Comparison of ENCODE assay signal across 22 cellular contexts in genomic region chr10:96242822-96243221, GRCh38. TPM values are rescaled to one million over a fixed set of nuclear protein-coding genes. Genes with fewer than 3 reads are reported as not detected.
DNase-seq lines count a peak whose midpoint lies in the region; ATAC-seq and TF ChIP-seq lines count a peak whose summit lies in the region.
"Had no signal": no experiment of that assay in that cellular context is flagged by ENCODE, and none has a peak within 500 bp of the region (broad histone marks: within the 10 kb centered on the region; RNA-seq: fewer than 3 reads in every experiment).

No MANE protein-coding gene starts in this region.

- no peak overlapping the region for H2AFZ ChIP-seq in Karpas-422 (ENCODE audit: low read length)

- H3K4me3 ChIP-seq in DOHH2 (ENCODE audit: low read length) (peak overlapping the region; percentile 57), Karpas-422 (ENCODE audit: low read length) (no peak overlapping the region), spleen (no peak overlapping the region)
- H3K4me3 ChIP-seq: A549, K562, SK-N-MC had no signal

- 68 to 81% (median 76%) methylated on average over 2 of the region's 2 CpGs for WGBS in spleen, 5 donors

- no peaks in the 10 kb centered on the region for H3K36me3 Mint-ChIP-seq in activated naive CD8-positive, alpha-beta T cell treated with anti-CD3 and anti-CD28 coated beads for 36 hours

- TF ChIP-seq CTCF in DOHH2 (IDR thresholded peaks at IDR 0.05; ENCODE audit: low read depth, low read length, poor library complexity, severe bottlenecking), result no peak
- no peak for TF ChIP-seq CTCF in spleen (IDR thresholded peaks at IDR 0.05 in 8 of 11, conservative IDR thresholded peaks at IDR 0.05 in 3 of 11)

- DNase-seq in Karpas-422, result no peak
- DNase-seq in left colon, result no peak
- DNase-seq in spleen, result no peak
- no peak for DNase-seq in NCI-H2107 treated with DMSO at 0.1 percent for 48 hours (lab: John Stamatoyannopoulos, UW; ENCODE audit: unreplicated experiment)
- DNase-seq in activated naive CD8-positive, alpha-beta T cell treated with anti-CD3 and anti-CD28 coated beads for 36 hours, result no peak
- DNase-seq: DMS79; HCEC 1CT; NCI-H1105 treated with DMSO at 0.1 percent for 48 hours; NCI-H1694; NCI-H2081 treated with DMSO at 0.1 percent for 48 hours; NCI-H510A; NCI-H748 treated with DMSO at 0.1 percent for 48 hours; NK-92 treated with Interleukin-12 subunit alpha and Interleukin-12 subunit beta, amount 100 ng/mL, for 24 hours; OCI-M1; SHP77 had no signal

- H3K4me1 ChIP-seq in DOHH2 (ENCODE audit: control insufficient read depth, low read length) (peaks cover 100% of the 10 kb centered on the region), Karpas-422 (ENCODE audit: low read length) (peaks cover 92% of the 10 kb centered on the region), spleen (peaks cover 5 to 66% (median 44%) of the 10 kb centered on the region in 6 donors)
- H3K4me1 ChIP-seq: A549 had no signal

- H3K4me2 ChIP-seq in DOHH2 (ENCODE audit: low read length) (peak overlapping the region; percentile 64), Karpas-422 (ENCODE audit: low read depth, low read length, poor library complexity, severe bottlenecking) (no peak overlapping the region)
- H3K4me2 ChIP-seq: A549 had no signal

- H3K27ac Mint-ChIP-seq in activated naive CD8-positive, alpha-beta T cell treated with anti-CD3 and anti-CD28 coated beads for 36 hours, result no peak overlapping the region

- H3K4me1 Mint-ChIP-seq in activated naive CD8-positive, alpha-beta T cell treated with anti-CD3 and anti-CD28 coated beads for 36 hours, result no peaks in the 10 kb centered on the region

- H3F3A ChIP-seq in DOHH2 (ENCODE audit: control insufficient read depth, insufficient read depth), result peaks cover 41% of the 10 kb centered on the region

- no peaks in the 10 kb centered on the region for H3K9me2 ChIP-seq in DOHH2 (replicated peaks; ENCODE audit: control insufficient read depth, low read length)
- H3K9me2 ChIP-seq in Karpas-422 (replicated peaks; ENCODE audit: insufficient read depth, low read length), result no peaks in the 10 kb centered on the region

- H3K27me3 ChIP-seq in DOHH2 (ENCODE audit: control insufficient read depth, low read length), result no peaks in the 10 kb centered on the region
- H3K27me3 ChIP-seq in Karpas-422 (ENCODE audit: low read length), result no peaks in the 10 kb centered on the region
- no peaks in the 10 kb centered on the region for H3K27me3 ChIP-seq in spleen (replicated peaks in 1 of 7)

- ATAC-seq in left colon, result peak; percentile 83
- ATAC-seq in HG02623 (IDR thresholded peaks at IDR 0.05; ENCODE audit: unreplicated experiment), result no peak
- ATAC-seq: A549, K562 had no signal

- no peaks in the 10 kb centered on the region for H3K9me3 Mint-ChIP-seq in activated naive CD8-positive, alpha-beta T cell treated with anti-CD3 and anti-CD28 coated beads for 36 hours

- intact Hi-C loops in left colon (cut with DNase I, micrococcal nuclease), result no loop called here
- intact Hi-C loops in spleen (cut with DNase I; ENCODE audit: low total_unique reads), result no loop called here

- H3K9me3 ChIP-seq in DOHH2 (ENCODE audit: control insufficient read depth, insufficient read depth, low read length), result 0 out of 2 replicates have a peak, but pooled peaks cover 3% of the 10 kb centered on the region
- H3K9me3 ChIP-seq in Karpas-422 (ENCODE audit: low read length), result no peaks in the 10 kb centered on the region
- no peaks in the 10 kb centered on the region for H3K9me3 ChIP-seq in spleen
- H3K9me3 ChIP-seq: A549 had no signal

- H3K36me3 ChIP-seq in DOHH2 (ENCODE audit: control insufficient read depth, low read length) (peaks cover 86% of the 10 kb centered on the region), Karpas-422 (ENCODE audit: insufficient read depth, low read length) (peaks cover 37% of the 10 kb centered on the region), spleen (peaks cover 0 to 76% (median 20%) of the 10 kb centered on the region in 6 donors)

- peak overlapping the region; percentile 92 for H3K27ac ChIP-seq in DOHH2 (ENCODE audit: low read depth, low read length)
- peak overlapping the region; percentile 82 for H3K27ac ChIP-seq in Karpas-422 (ENCODE audit: low read length)
- H3K27ac ChIP-seq in spleen, result peak overlapping the region in 5 of 8 donors; percentile 11 to 81 (median 71)
- H3K27ac ChIP-seq: A549, C4-2B, SK-N-MC had no signal

- H3K4me3 Mint-ChIP-seq in activated naive CD8-positive, alpha-beta T cell treated with anti-CD3 and anti-CD28 coated beads for 36 hours, result no peak overlapping the region

- no peak for TF ChIP-seq POLR2A in spleen (IDR thresholded peaks at IDR 0.05)

- H3K79me2 ChIP-seq in DOHH2 (ENCODE audit: control insufficient read depth, low read length) (peaks cover 76% of the 10 kb centered on the region), Karpas-422 (ENCODE audit: low read length) (peaks cover 87% of the 10 kb centered on the region)

- H4K20me1 ChIP-seq in DOHH2 (ENCODE audit: control insufficient read depth, insufficient read depth, low read depth, low read length) (no peaks in the 10 kb centered on the region), Karpas-422 (ENCODE audit: insufficient read depth, low read depth, low read length) (peaks cover 4% of the 10 kb centered on the region; the same call in 1 of the 2 replicates)

- H3K9ac ChIP-seq in Karpas-422 (ENCODE audit: low read length), result no peak overlapping the region

- H3K27me3 Mint-ChIP-seq in activated naive CD8-positive, alpha-beta T cell treated with anti-CD3 and anti-CD28 coated beads for 36 hours, result no peaks in the 10 kb centered on the region

RNA-seq across cellular contexts. Expression of gene BLNK, which starts 28.5 kb away (rescaled TPM):
- total RNA-seq in Karpas-422 (2014; rRNA removed; shearing (Covaris generic); ENCODE audit: low replicate concordance), result 51.7 and 99.1 TPM in 2 replicates
- total RNA-seq in left colon (10 to 100 TPM; 22.1 to 24.9 TPM), spleen (100 to 1,000 TPM in 2 of 7 donors, 10 to 100 TPM in 5; 63.7 to 128 (median 89.8) TPM)
- polyA plus RNA-seq in spleen, result 100 to 1,000 TPM in 2 of 3 donors, 10 to 100 TPM in 1; 76.4 to 116 (median 103) TPM
- 1 to 10 TPM in 1 of 2 experiments, under 1 TPM in 1; 0.94 to 1.3 TPM for total RNA-seq in activated naive CD8-positive, alpha-beta T cell treated with anti-CD3 and anti-CD28 coated beads for 36 hours
- total RNA-seq: K562, RPMI7951 had no signal
- polyA plus RNA-seq: A549, K562 had no signal

Comparison
In these comparisons a context has a peak if more than half of its experiments do, and no peak if none do; other contexts are left out.
1. RNA of gene BLNK, which starts 28.5 kb away (total RNA-seq): 51.7 to 99.1 TPM in Karpas-422, 63.7 to 128 TPM in spleen and 22.1 to 24.9 TPM in left colon; 0.94 to 1.3 TPM in activated naive CD8-positive, alpha-beta T cell treated with anti-CD3 and anti-CD28 coated beads for 36 hours; every median in the first group is over 4 times any median in the second.
2. Peak in every context shown above with its lines, with median percentiles within 50 percentile points of each other: H3K27ac ChIP-seq.